Comparison of ENCODE assay signal across 8 cellular contexts in genomic region chr2:64143154-64144056, GRCh38. TPM values are rescaled to one million over a fixed set of nuclear protein-coding genes. Genes with fewer than 3 reads are reported as not detected.
A peak's percentile ranks its signal among the peaks of the same experiment; 100 is the strongest.
DNase-seq lines count a peak whose midpoint lies in the region; ATAC-seq and TF ChIP-seq lines count a peak whose summit lies in the region.

No MANE protein-coding gene starts in this region.

- peak; percentile 7 for ATAC-seq in HG02938 (IDR thresholded peaks at IDR 0.05; ENCODE audit: unreplicated experiment)
- ATAC-seq in naive B cell (ENCODE audit: low read depth in 2 of 2): peak; percentile 23 to 24
- peak; percentile 51 for ATAC-seq in upper lobe of right lung

- H3K27me3 ChIP-seq in upper lobe of right lung: no peaks in the 10 kb centered on the region

- H3K36me3 Mint-ChIP-seq in naive B cell: peaks cover 0 to 4% of the 10 kb centered on the region in 2 donors

- peak; percentile 7 for DNase-seq in NCI-H2171 (lab: John Stamatoyannopoulos, UW)
- DNase-seq in activated T-cell treated with anti-CD3 and anti-CD28 coated beads, Interleukin-2, amount 50 U/mL, for 1 hour: peak; percentile 63
- DNase-seq in fibroblast of gingiva (ENCODE audit: low read depth): peak; percentile 27
- DNase-seq in naive B cell: peak; percentile 34
- DNase-seq in upper lobe of right lung: peak; percentile 74

- no peak for TF ChIP-seq CTCF in 22Rv1 (IDR thresholded peaks at IDR 0.05)
- TF ChIP-seq CTCF in upper lobe of right lung (IDR thresholded peaks at IDR 0.05): no peak

- H3K4me1 ChIP-seq in upper lobe of right lung: peaks cover 20% of the 10 kb centered on the region

- H3K4me3 Mint-ChIP-seq in naive B cell: peak overlapping the region; percentile 93 to 98 (median 96)

- H3K9me3 ChIP-seq in upper lobe of right lung: no peaks in the 10 kb centered on the region

- intact Hi-C loops in upper lobe of right lung (cut with DNase I): no loop called here

- H3K9me3 Mint-ChIP-seq in naive B cell: no peaks in the 10 kb centered on the region

- TF ChIP-seq POLR2A in GM15510 (IDR thresholded peaks at IDR 0.05; ENCODE audit: borderline replicate concordance, extremely low read depth, insufficient read length): peak; percentile 26

- peak overlapping the region; percentile 53 for H3K27ac ChIP-seq in 22Rv1
- peak overlapping the region; percentile 95 for H3K27ac ChIP-seq in upper lobe of right lung

- H3K36me3 ChIP-seq in upper lobe of right lung: no peaks in the 10 kb centered on the region

- peak overlapping the region; percentile 86 for H3K4me3 ChIP-seq in upper lobe of right lung

- peak overlapping the region; percentile 94 to 99 (median 96) for H3K27ac Mint-ChIP-seq in naive B cell

- H3K4me1 Mint-ChIP-seq in naive B cell: peaks cover 23 to 44% (median 42%) of the 10 kb centered on the region in 3 donors

- no peaks in the 10 kb centered on the region for H3K27me3 Mint-ChIP-seq in naive B cell

RNA-seq across cellular contexts. Expression of gene PELI1, which starts 0.8 kb away (rescaled TPM):
- polyA plus RNA-seq in naive B cell (ENCODE audit: low read depth in 6 of 6): 10 to 100 TPM; 19.6 to 52.1 (median 28.9) TPM
- total RNA-seq in upper lobe of right lung: 35.8 TPM

Comparison
In these comparisons a context has a peak if more than half of its experiments do, and no peak if none do; other contexts are left out.
1. Peak in every context shown above with its lines: DNase-seq, ATAC-seq, H3K4me3 ChIP-seq and H3K27ac ChIP-seq.
2. DNase-seq: peak in every context shown above with its lines; median percentile 74 in upper lobe of right lung; 63 in activated T-cell treated with anti-CD3 and anti-CD28 coated beads, Interleukin-2, amount 50 U/mL, for 1 hour; 34 in naive B cell; 27 in fibroblast of gingiva; 7 in NCI-H2171.